Comparison of ENCODE assay signal across 9 cellular contexts in the genomic region with DNA sequence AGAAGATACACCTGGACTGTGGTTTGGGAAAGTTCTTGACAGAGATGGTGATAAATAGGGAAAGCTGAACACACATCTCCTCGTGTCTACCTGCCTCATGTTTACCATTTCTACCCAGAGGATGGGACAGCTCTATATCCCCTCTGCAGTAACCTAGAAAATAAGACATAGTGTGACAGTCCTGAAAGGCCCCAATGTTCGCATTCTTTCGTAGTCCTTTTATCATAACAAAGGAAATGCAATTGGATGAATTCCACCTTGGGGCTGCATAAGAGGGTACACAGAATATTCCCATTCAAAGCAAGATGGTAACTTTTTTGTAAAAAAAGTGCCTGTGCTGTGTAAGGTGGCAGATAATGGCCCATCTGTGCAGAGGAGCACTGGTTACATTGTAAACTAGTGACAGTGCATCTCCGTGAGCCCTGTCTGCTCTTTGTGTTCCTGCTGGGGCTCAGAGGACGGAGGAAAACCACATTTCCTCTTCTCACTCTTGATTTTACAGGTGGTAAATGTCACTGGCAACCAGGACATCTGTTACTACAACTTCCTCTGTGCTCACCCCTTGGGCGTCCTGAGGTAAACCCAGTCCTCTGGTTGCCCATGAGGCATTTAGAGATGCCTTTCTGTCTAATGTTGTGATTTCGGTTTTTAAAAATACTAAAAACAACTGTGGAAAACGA.
A peak's percentile ranks its signal among the peaks of the same experiment; 100 is the strongest.
DNase-seq lines count a peak whose midpoint lies in the region; ATAC-seq and TF ChIP-seq lines count a peak whose summit lies in the region.
"Had no signal": no experiment of that assay in that cellular context is flagged by ENCODE, and none has a peak within 500 bp of the region (broad histone marks: within the 10 kb centered on the region; RNA-seq: fewer than 3 reads in every experiment).

No MANE protein-coding gene starts in this region.

- no peaks in the 10 kb centered on the region for H3K9me3 Mint-ChIP-seq in effector memory CD8-positive, alpha-beta T cell
- no peaks in the 10 kb centered on the region for H3K9me3 Mint-ChIP-seq in endodermal cell

- no peak overlapping the region for H3K9ac ChIP-seq in endodermal cell (ENCODE audit: extremely low read depth, low read length, poor library complexity, severe bottlenecking)

- no peaks in the 10 kb centered on the region for H3K9me3 ChIP-seq in left lung
- H3K9me3 ChIP-seq in endodermal cell (ENCODE audit: control insufficient read depth, low read length), result no peaks in the 10 kb centered on the region

- H3K27me3 ChIP-seq in left lung (no peaks in the 10 kb centered on the region), endodermal cell (ENCODE audit: control insufficient read depth, insufficient read depth, low read length, poor library complexity, severe bottlenecking) (no peaks in the 10 kb centered on the region)
- H3K27me3 ChIP-seq: dorsolateral prefrontal cortex had no signal

- peak overlapping the region in 1 of 2 donors; percentile 49 for H3K27ac Mint-ChIP-seq in effector memory CD8-positive, alpha-beta T cell
- no peak overlapping the region for H3K27ac Mint-ChIP-seq in endodermal cell

- peaks cover 73% of the 10 kb centered on the region for H3K36me3 Mint-ChIP-seq in effector memory CD8-positive, alpha-beta T cell (ENCODE audit: insufficient read depth)
- no peaks in the 10 kb centered on the region for H3K36me3 Mint-ChIP-seq in endodermal cell (ENCODE audit: low read depth)

- peak overlapping the region in 1 of 2 donors; percentile 54 for H3K4me3 Mint-ChIP-seq in effector memory CD8-positive, alpha-beta T cell
- no peak overlapping the region for H3K4me3 Mint-ChIP-seq in endodermal cell

- no peak overlapping the region for H3K4me3 ChIP-seq in left lung
- H3K4me3 ChIP-seq in endodermal cell (ENCODE audit: low read length), result no peak overlapping the region
- H3K4me3 ChIP-seq: dorsolateral prefrontal cortex had no signal

- peaks cover 0 to 5% of the 10 kb centered on the region in 2 donors for H3K36me3 ChIP-seq in left lung
- no peaks in the 10 kb centered on the region for H3K36me3 ChIP-seq in endodermal cell (ENCODE audit: control insufficient read depth, insufficient read depth, low read length)

- ATAC-seq in GM18519 (IDR thresholded peaks at IDR 0.05; ENCODE audit: low FRiP score, unreplicated experiment) (peak; percentile 95), HG02759 (IDR thresholded peaks at IDR 0.05; ENCODE audit: unreplicated experiment) (peak; percentile 99), left lung (no peak)
- ATAC-seq in effector memory CD8-positive, alpha-beta T cell (replicated peaks), result peak; percentile 99

- peaks cover 20 to 21% of the 10 kb centered on the region in 2 donors for H3K4me1 Mint-ChIP-seq in effector memory CD8-positive, alpha-beta T cell (ENCODE audit: low read depth in 2 of 2)
- H3K4me1 Mint-ChIP-seq in endodermal cell, result peaks cover 10% of the 10 kb centered on the region

- DNase-seq in NOMO-1 treated with dmso at 0.1 percent for 144 hours (lab: John Stamatoyannopoulos, UW; ENCODE audit: unreplicated experiment) (peak; percentile 11), dedifferentiated amniotic fluid mesenchymal stem cell (ENCODE audit: extremely low spot score) (no peak), left lung (no peak), AG20443 (ENCODE audit: low spot score) (no peak), endodermal cell (no peak)
- peak; percentile 13 to 30 (median 28) for DNase-seq in effector memory CD8-positive, alpha-beta T cell

- 59 to 73% methylated on average over 6 to 8 of the region's 8 CpGs for WGBS in endodermal cell (ENCODE audit: insufficient coverage in 1 of 2, insufficient read length in 1 of 2), 2 experiments

- H3K27ac ChIP-seq in left lung, result no peak overlapping the region
- H3K27ac ChIP-seq in endodermal cell (ENCODE audit: low read depth, low read length), result no peak overlapping the region

- H3K27me3 Mint-ChIP-seq in effector memory CD8-positive, alpha-beta T cell, result no peaks in the 10 kb centered on the region
- no peaks in the 10 kb centered on the region for H3K27me3 Mint-ChIP-seq in endodermal cell (ENCODE audit: insufficient read depth)

- no peak for TF ChIP-seq CTCF in left lung (IDR thresholded peaks at IDR 0.05)
- TF ChIP-seq CTCF in endodermal cell (conservative IDR thresholded peaks at IDR 0.05), result no peak

- H3K4me1 ChIP-seq in left lung (peaks cover 0 to 14% of the 10 kb centered on the region in 2 donors), endodermal cell (ENCODE audit: control insufficient read depth, insufficient read depth, low read length) (peaks cover 5% of the 10 kb centered on the region)

- intact Hi-C loops in left lung (cut with DNase I), result no loop called here

Comparison
In these comparisons a context has a peak if more than half of its experiments do, and no peak if none do; other contexts are left out.
1. DNase-seq: peak in NOMO-1 treated with dmso at 0.1 percent for 144 hours (single experiment) and effector memory CD8-positive, alpha-beta T cell (3 of 3); none in dedifferentiated amniotic fluid mesenchymal stem cell (single experiment), left lung (0 of 2), AG20443 (single experiment) and endodermal cell (single experiment).